1 cellular context compared by ENCODE assay signal in the genomic region with DNA sequence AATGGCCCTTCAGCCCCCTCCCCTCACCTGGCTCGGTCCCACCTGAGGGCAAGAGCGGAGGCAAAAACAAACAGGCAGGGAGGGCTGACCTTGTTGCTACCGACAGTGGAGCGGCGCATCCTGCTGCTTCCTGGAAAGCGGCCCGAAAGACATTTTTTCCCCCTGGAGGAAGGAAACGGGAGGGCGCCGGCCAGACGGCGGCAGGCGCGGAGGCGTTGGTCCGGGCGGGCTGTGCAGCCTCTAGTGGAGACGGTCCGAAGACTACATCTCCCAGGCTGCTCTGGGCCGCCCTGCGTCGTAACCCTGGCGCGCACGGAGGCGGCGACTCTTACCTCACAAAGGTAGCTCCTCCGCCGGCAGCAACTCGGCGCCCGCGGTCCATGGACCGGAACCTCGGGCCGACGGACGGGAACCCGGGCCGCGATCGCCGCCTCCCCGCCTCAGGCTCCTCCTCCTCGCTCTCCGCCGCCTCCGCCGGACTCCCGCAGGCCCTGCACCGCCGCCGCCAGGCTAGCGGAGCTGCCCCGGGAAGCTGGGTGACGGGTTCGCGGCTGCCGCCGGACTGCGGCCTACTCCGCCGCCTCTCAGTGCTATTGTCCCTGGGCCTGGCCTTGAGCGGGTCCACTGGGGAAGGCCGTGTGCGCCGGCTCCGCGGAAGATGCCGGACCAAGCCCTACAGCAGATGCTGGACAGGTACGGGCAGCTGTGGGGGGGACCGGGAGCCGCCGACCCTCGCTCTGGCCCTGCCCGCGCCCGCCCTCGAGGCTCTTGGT.
TF ChIP-seq lines count a peak whose summit lies in the region.

A gene (minus strand): TSS at position 242 of the 773 bp plus-strand sequence. CDS start 50,728 bp downstream, outside the sequence.
A gene with protein sequence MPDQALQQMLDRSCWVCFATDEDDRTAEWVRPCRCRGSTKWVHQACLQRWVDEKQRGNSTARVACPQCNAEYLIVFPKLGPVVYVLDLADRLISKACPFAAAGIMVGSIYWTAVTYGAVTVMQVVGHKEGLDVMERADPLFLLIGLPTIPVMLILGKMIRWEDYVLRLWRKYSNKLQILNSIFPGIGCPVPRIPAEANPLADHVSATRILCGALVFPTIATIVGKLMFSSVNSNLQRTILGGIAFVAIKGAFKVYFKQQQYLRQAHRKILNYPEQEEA (plus strand): TSS at position 331 of the 773 bp plus-strand sequence. CDS start 328 bp downstream, at position 659.

TF ChIP-seq in HEK293, 187 proteins besides CTCF, POLR2A, EP300 and RAD21 (continued from another document):
- 0 out of 2 replicates have a peak, but pooled peaks have one; percentile 31 for TF ChIP-seq YY1 (tag by site-specific recombination; IDR thresholded peaks at IDR 0.05)
- TF ChIP-seq, protein P1, sequence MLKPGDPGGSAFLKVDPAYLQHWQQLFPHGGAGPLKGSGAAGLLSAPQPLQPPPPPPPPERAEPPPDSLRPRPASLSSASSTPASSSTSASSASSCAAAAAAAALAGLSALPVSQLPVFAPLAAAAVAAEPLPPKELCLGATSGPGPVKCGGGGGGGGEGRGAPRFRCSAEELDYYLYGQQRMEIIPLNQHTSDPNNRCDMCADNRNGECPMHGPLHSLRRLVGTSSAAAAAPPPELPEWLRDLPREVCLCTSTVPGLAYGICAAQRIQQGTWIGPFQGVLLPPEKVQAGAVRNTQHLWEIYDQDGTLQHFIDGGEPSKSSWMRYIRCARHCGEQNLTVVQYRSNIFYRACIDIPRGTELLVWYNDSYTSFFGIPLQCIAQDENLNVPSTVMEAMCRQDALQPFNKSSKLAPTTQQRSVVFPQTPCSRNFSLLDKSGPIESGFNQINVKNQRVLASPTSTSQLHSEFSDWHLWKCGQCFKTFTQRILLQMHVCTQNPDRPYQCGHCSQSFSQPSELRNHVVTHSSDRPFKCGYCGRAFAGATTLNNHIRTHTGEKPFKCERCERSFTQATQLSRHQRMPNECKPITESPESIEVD (tag by site-specific recombination; IDR thresholded peaks at IDR 0.05): no peak
- TF ChIP-seq ZNF140 (tag by site-specific recombination; IDR thresholded peaks at IDR 0.05): no peak
- TF ChIP-seq ZNF549 (tag by site-specific recombination; IDR thresholded peaks at IDR 0.05): no peak
- TF ChIP-seq, protein P2, sequence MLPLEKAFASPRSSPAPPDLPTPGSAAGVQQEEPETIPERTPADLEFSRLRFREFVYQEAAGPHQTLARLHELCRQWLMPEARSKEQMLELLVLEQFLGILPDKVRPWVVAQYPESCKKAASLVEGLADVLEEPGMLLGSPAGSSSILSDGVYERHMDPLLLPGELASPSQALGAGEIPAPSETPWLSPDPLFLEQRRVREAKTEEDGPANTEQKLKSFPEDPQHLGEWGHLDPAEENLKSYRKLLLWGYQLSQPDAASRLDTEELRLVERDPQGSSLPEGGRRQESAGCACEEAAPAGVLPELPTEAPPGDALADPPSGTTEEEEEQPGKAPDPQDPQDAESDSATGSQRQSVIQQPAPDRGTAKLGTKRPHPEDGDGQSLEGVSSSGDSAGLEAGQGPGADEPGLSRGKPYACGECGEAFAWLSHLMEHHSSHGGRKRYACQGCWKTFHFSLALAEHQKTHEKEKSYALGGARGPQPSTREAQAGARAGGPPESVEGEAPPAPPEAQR (tag by site-specific recombination; IDR thresholded peaks at IDR 0.05): no peak
- TF ChIP-seq ZNF10 (tag by site-specific recombination; IDR thresholded peaks at IDR 0.05): no peak
- no peak for TF ChIP-seq ZNF248 (tag by site-specific recombination; IDR thresholded peaks at IDR 0.05)
- no peak for TF ChIP-seq ZNF184 (tag by site-specific recombination; IDR thresholded peaks at IDR 0.05)
- TF ChIP-seq YY2 (tag by site-specific recombination; IDR thresholded peaks at IDR 0.05): no peak
- TF ChIP-seq ZNF473 (tag by site-specific recombination; IDR thresholded peaks at IDR 0.05): no peak
- TF ChIP-seq KLF1 (tag by site-specific recombination; IDR thresholded peaks at IDR 0.05): no peak
- TF ChIP-seq, protein P3, sequence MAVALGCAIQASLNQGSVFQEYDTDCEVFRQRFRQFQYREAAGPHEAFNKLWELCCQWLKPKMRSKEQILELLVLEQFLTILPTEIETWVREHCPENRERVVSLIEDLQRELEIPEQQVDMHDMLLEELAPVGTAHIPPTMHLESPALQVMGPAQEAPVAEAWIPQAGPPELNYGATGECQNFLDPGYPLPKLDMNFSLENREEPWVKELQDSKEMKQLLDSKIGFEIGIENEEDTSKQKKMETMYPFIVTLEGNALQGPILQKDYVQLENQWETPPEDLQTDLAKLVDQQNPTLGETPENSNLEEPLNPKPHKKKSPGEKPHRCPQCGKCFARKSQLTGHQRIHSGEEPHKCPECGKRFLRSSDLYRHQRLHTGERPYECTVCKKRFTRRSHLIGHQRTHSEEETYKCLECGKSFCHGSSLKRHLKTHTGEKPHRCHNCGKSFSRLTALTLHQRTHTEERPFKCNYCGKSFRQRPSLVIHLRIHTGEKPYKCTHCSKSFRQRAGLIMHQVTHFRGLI (tag by site-specific recombination; IDR thresholded peaks at IDR 0.05): peak; percentile 43
- TF ChIP-seq ZNF341 (tag by site-specific recombination; IDR thresholded peaks at IDR 0.05; ENCODE audit: low read depth): no peak
- no peak for TF ChIP-seq ZNF585B (tag by site-specific recombination; IDR thresholded peaks at IDR 0.05)
- peak; percentile 9; the same call in 1 of the 2 replicates for TF ChIP-seq SCRT1 (tag by site-specific recombination; IDR thresholded peaks at IDR 0.05; ENCODE audit: borderline replicate concordance)
- no peak for TF ChIP-seq ZNF792 (tag by site-specific recombination; IDR thresholded peaks at IDR 0.05)
- TF ChIP-seq ZBTB17 (tag by site-specific recombination; IDR thresholded peaks at IDR 0.05): no peak; the same call in none of the 2 replicates
- TF ChIP-seq, protein P4, sequence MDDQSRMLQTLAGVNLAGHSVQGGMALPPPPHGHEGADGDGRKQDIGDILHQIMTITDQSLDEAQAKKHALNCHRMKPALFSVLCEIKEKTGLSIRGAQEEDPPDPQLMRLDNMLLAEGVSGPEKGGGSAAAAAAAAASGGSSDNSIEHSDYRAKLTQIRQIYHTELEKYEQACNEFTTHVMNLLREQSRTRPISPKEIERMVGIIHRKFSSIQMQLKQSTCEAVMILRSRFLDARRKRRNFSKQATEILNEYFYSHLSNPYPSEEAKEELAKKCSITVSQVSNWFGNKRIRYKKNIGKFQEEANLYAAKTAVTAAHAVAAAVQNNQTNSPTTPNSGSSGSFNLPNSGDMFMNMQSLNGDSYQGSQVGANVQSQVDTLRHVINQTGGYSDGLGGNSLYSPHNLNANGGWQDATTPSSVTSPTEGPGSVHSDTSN (CRISPR knock-in tag; IDR thresholded peaks at IDR 0.05): 0 out of 2 replicates have a peak, but pooled peaks have one; percentile 37
- TF ChIP-seq ZNF292 (tag by site-specific recombination; IDR thresholded peaks at IDR 0.05; ENCODE audit: borderline replicate concordance, low read depth): no peak
- TF ChIP-seq, protein P5, sequence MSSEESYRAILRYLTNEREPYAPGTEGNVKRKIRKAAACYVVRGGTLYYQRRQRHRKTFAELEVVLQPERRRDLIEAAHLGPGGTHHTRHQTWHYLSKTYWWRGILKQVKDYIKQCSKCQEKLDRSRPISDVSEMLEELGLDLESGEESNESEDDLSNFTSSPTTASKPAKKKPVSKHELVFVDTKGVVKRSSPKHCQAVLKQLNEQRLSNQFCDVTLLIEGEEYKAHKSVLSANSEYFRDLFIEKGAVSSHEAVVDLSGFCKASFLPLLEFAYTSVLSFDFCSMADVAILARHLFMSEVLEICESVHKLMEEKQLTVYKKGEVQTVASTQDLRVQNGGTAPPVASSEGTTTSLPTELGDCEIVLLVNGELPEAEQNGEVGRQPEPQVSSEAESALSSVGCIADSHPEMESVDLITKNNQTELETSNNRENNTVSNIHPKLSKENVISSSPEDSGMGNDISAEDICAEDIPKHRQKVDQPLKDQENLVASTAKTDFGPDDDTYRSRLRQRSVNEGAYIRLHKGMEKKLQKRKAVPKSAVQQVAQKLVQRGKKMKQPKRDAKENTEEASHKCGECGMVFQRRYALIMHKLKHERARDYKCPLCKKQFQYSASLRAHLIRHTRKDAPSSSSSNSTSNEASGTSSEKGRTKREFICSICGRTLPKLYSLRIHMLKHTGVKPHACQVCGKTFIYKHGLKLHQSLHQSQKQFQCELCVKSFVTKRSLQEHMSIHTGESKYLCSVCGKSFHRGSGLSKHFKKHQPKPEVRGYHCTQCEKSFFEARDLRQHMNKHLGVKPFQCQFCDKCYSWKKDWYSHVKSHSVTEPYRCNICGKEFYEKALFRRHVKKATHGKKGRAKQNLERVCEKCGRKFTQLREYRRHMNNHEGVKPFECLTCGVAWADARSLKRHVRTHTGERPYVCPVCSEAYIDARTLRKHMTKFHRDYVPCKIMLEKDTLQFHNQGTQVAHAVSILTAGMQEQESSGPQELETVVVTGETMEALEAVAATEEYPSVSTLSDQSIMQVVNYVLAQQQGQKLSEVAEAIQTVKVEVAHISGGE (tag by site-specific recombination; conservative IDR thresholded peaks at IDR 0.05; ENCODE audit: low read depth): peak; percentile 96
- TF ChIP-seq ZNF701 (tag by site-specific recombination; IDR thresholded peaks at IDR 0.05): no peak
- peak; percentile 65; the same call in 1 of the 2 replicates for TF ChIP-seq ZXDB (tag by site-specific recombination; IDR thresholded peaks at IDR 0.05)
- TF ChIP-seq SP3 (tag by site-specific recombination; IDR thresholded peaks at IDR 0.05): peak; percentile 89
- no peak for TF ChIP-seq ZNF112 (tag by site-specific recombination; IDR thresholded peaks at IDR 0.05)
- TF ChIP-seq KLF8 (tag by site-specific recombination; IDR thresholded peaks at IDR 0.05): peak; percentile 72
- TF ChIP-seq ZEB2 (tag by site-specific recombination; IDR thresholded peaks at IDR 0.05): peak; percentile 91
- TF ChIP-seq, protein P6, sequence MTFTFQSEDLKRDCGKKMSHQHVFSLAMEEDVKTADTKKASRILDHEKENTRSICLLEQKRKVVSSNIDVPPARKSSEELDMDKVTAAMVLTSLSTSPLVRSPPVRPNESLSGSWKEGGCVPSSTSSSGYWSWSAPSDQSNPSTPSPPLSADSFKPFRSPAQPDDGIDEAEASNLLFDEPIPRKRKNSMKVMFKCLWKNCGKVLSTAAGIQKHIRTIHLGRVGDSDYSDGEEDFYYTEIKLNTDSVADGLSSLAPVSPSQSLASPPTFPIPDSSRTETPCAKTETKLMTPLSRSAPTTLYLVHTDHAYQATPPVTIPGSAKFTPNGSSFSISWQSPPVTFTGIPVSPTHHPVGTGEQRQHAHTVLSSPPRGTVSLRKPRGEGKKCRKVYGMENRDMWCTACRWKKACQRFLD (tag by site-specific recombination; IDR thresholded peaks at IDR 0.05): no peak
- TF ChIP-seq KLF7 (tag by site-specific recombination; IDR thresholded peaks at IDR 0.05; ENCODE audit: borderline replicate concordance): no peak
- TF ChIP-seq, protein P7, sequence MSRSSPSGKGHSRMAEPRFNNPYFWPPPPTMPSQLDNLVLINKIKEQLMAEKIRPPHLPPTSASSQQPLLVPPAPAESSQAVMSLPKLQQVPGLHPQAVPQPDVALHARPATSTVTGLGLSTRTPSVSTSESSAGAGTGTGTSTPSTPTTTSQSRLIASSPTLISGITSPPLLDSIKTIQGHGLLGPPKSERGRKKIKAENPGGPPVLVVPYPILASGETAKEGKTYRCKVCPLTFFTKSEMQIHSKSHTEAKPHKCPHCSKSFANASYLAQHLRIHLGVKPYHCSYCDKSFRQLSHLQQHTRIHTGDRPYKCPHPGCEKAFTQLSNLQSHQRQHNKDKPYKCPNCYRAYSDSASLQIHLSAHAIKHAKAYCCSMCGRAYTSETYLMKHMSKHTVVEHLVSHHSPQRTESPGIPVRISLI (tag by site-specific recombination; IDR thresholded peaks at IDR 0.05): peak; percentile 65; the same call in 1 of the 2 replicates
- no peak for TF ChIP-seq ZNF155 (tag by site-specific recombination; IDR thresholded peaks at IDR 0.05)
- TF ChIP-seq ZNF530 (tag by site-specific recombination; IDR thresholded peaks at IDR 0.05; ENCODE audit: low read depth): no peak
- no peak for TF ChIP-seq ZNF416 (tag by site-specific recombination; IDR thresholded peaks at IDR 0.05)
- TF ChIP-seq OSR2 (tag by site-specific recombination; IDR thresholded peaks at IDR 0.05): peak; percentile 56; the same call in 1 of the 2 replicates
TF ChIP-seq in HEK293: peak in this region for 57.
